1 cellular context compared by ENCODE assay signal in the genomic region with DNA sequence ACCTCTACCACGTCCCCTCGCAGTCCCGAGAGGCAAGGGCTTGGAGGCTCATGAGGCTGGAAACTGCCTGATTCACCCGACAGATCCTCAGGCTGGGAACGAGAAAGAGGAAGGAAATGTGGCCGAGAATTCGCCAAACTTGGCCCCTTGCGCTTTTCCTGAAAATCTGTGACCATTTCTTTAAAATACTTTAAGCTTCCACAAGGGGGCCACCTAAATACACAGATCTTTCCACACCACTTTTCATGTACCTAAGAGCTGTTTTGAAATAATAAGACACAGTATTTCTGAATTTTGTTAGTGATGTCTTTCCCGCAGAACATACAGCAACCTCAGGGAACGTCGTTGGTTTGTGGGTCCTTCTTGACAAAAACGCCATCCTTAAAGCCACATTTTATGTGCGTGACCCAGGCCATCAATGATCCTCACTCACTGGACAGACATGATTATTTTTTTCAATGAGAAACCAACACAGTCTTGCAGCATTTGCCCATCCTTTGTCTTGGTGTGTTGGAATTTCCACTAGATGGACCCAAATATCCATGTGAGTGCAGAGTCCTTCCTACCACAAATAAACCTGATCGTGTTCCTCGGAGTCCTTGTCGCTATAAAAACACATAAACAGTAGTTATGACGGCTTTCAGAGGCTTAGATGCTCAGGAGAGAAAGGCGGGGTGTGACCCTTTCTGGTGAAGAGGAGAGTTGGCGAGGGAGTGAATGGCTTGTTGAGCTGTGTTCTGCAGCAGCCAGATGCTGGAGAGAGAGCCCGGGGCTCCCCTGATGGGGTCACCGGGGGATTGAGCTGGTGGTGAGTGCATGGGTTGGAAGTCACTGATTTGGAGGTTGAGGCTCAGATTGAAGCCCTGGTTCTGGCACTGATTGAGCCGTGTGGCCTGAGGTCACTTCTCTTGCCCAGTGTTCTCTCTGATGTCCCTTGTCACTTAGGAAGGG.
TF ChIP-seq lines count a peak whose summit lies in the region.

No MANE protein-coding gene starts in this region.

TF ChIP-seq in IMR-90, 13 proteins besides CTCF, POLR2A, EP300 and RAD21 (continued from another document):
- TF ChIP-seq, protein P1, sequence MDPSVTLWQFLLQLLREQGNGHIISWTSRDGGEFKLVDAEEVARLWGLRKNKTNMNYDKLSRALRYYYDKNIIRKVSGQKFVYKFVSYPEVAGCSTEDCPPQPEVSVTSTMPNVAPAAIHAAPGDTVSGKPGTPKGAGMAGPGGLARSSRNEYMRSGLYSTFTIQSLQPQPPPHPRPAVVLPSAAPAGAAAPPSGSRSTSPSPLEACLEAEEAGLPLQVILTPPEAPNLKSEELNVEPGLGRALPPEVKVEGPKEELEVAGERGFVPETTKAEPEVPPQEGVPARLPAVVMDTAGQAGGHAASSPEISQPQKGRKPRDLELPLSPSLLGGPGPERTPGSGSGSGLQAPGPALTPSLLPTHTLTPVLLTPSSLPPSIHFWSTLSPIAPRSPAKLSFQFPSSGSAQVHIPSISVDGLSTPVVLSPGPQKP (IDR thresholded peaks at IDR 0.05; ENCODE audit: borderline replicate concordance, low read depth, low read length): no peak
- TF ChIP-seq RFX5 (IDR thresholded peaks at IDR 0.05; ENCODE audit: low read depth, low read length): no peak
